22 cellular contexts compared by ENCODE assay signal in the genomic region with DNA sequence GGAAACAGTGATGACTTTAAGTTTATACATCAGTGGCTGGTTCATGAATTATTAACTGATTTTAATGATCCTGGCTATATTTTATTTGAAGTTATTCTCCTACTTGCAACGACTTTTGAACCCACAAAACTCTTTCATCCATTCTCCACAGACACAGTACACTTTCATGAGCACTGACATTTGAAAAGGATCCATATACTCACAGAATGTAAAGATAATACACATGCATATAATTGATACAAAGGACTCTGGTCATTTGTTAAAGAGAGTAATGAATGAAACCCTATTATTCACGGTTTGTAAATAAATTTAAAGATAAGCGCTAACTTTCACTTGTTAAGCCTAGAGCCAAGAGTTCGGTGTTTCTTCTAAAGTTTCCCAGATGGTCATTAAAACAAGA. TPM values are rescaled to one million over a fixed set of nuclear protein-coding genes. Genes with fewer than 3 reads are reported as not detected.
"Had no signal": no experiment of that assay in that cellular context is flagged by ENCODE, and none has a peak within 500 bp of the region (broad histone marks: within the 10 kb centered on the region; RNA-seq: fewer than 3 reads in every experiment).

No MANE protein-coding gene starts in this region.

- H3K4me3 ChIP-seq: breast epithelium, esophagus squamous epithelium, heart left ventricle, upper lobe of right lung had no signal

- H3K36me3 ChIP-seq: breast epithelium, esophagus squamous epithelium, heart left ventricle, upper lobe of right lung had no signal

- ATAC-seq: activated T-cell treated with anti-CD3 and anti-CD28 coated beads, Interleukin-2, amount 50 U/mL, for 72 hours; heart left ventricle; left ventricle myocardium superior; sciatic nerve; upper lobe of right lung had no signal

- H3K27ac Mint-ChIP-seq: activated naive CD8-positive, alpha-beta T cell treated with anti-CD3 and anti-CD28 coated beads for 36 hours; activated T-cell treated with anti-CD3 and anti-CD28 coated beads, Interleukin-2, amount 50 U/mL, for 72 hours; T-helper 2 cell treated with Interferon-gamma antibody and Interleukin-4, amounts not matched to agents 5 μg/mL and 100 μg/mL, for 36 hours had no signal

- H3K4me3 Mint-ChIP-seq: activated naive CD8-positive, alpha-beta T cell treated with anti-CD3 and anti-CD28 coated beads for 36 hours; activated T-cell treated with anti-CD3 and anti-CD28 coated beads, Interleukin-2, amount 50 U/mL, for 72 hours; T-helper 2 cell treated with Interferon-gamma antibody and Interleukin-4, amounts not matched to agents 5 μg/mL and 100 μg/mL, for 36 hours had no signal

- H3K27ac ChIP-seq: breast epithelium, esophagus squamous epithelium, heart left ventricle, upper lobe of right lung had no signal

- H3K4me1 Mint-ChIP-seq: activated naive CD8-positive, alpha-beta T cell treated with anti-CD3 and anti-CD28 coated beads for 36 hours had no signal

- H3K36me3 Mint-ChIP-seq: activated naive CD8-positive, alpha-beta T cell treated with anti-CD3 and anti-CD28 coated beads for 36 hours had no signal

- H3K9me3 ChIP-seq: breast epithelium, esophagus squamous epithelium, heart left ventricle, upper lobe of right lung had no signal

- H3K9me3 Mint-ChIP-seq: activated naive CD8-positive, alpha-beta T cell treated with anti-CD3 and anti-CD28 coated beads for 36 hours; T-helper 2 cell treated with Interferon-gamma antibody and Interleukin-4, amounts not matched to agents 5 μg/mL and 100 μg/mL, for 36 hours had no signal

- H3K4me1 ChIP-seq: upper lobe of right lung had no signal

- DNase-seq: activated CD4-positive, alpha-beta T cell treated with anti-CD3 and anti-CD28 coated beads, Interleukin-2, amount 50 U/mL, for 4 hours; activated CD4-positive, CD25-positive, alpha-beta regulatory T cell treated with anti-CD3 and anti-CD28 coated beads, Interleukin-2, amount 50 U/mL, for 72 hours; activated gamma-delta T cell treated with Interleukin-2 at 50 U/mL for 16 hours; activated naive CD8-positive, alpha-beta T cell treated with anti-CD3 and anti-CD28 coated beads for 36 hours; activated T-cell treated with anti-CD3 and anti-CD28 coated beads, Interleukin-2, amount 50 U/mL, for 72 hours; anterior cingulate cortex; esophagus squamous epithelium; foreskin fibroblast; heart left ventricle; islet precursor cell; left ventricle myocardium superior; posterior cingulate gyrus; stimulated activated CD4-positive, alpha-beta T cell treated with anti-CD3 and anti-CD28 coated beads, Interleukin-12 subunit alpha, Interleukin-12 subunit beta, amount 100 ng/mL, for 4 hours; stimulated activated CD4-positive, alpha-beta T cell treated with anti-CD3 and anti-CD28 coated beads, Interleukin-2, amount 100 ng/mL, for 48 hours; stimulated activated naive CD4-positive, alpha-beta T cell treated with Interleukin-2 at 50 U/mL for 16 hours; upper lobe of right lung had no signal

RNA-seq across cellular contexts. Expression of a gene that starts 3.3 kb away (rescaled TPM):
- total RNA-seq: activated naive CD8-positive, alpha-beta T cell treated with anti-CD3 and anti-CD28 coated beads for 36 hours; activated T-cell treated with anti-CD3 and anti-CD28 coated beads, Interleukin-2, amount 50 U/mL, for 72 hours; dermis microvascular lymphatic vessel endothelial cell; left ventricle myocardium superior; mesenteric fat pad; myocyte had no signal
